18 cellular contexts compared by ENCODE assay signal in genomic region chr2:172193331-172194089, GRCh38.
DNase-seq lines count a peak whose midpoint lies in the region; ATAC-seq, FAIRE-seq and TF ChIP-seq lines count a peak whose summit lies in the region.
"Had no signal": no experiment of that assay in that cellular context is flagged by ENCODE, and none has a peak within 500 bp of the region (broad histone marks: within the 10 kb centered on the region; RNA-seq: fewer than 3 reads in every experiment).

No MANE protein-coding gene starts in this region.

- POLR2A ChIA-PET in K562 (lab: Yijun Ruan, JAX): no interaction called here

- H3K9me3 ChIP-seq in HUES64 (ENCODE audit: insufficient read depth, low read depth, low read length) (peaks cover 21% of the 10 kb centered on the region), K562 (replicated peaks; ENCODE audit: control insufficient read depth, insufficient read depth, low read depth, low read length) (peaks cover 3% of the 10 kb centered on the region; the same call in 1 of the 2 replicates)

- no peaks in the 10 kb centered on the region for H3K79me2 ChIP-seq in K562 (ENCODE audit: control insufficient read depth, insufficient read depth, low read length)

- no TSS peak for BruUV-seq in K562 (replicated peaks; lab: Mats Ljungman, UMichigan)

- in situ Hi-C loops in K562 (cut with MboI): no loop called here

- no peak for TF ChIP-seq POLR2A in K562 (conservative IDR thresholded peaks at IDR 0.05)

- no peak overlapping the region for H3K4me2 ChIP-seq in K562 (ENCODE audit: insufficient read depth, low read length)
- H3K4me2 ChIP-seq: BLaER1, GM23338 had no signal

- H2AFZ ChIP-seq in K562 (ENCODE audit: low read depth, low read length): no peak overlapping the region
- H2AFZ ChIP-seq: GM23338 had no signal

- no peaks in the 10 kb centered on the region for H4K20me1 ChIP-seq in K562 (replicated peaks; ENCODE audit: control insufficient read depth, insufficient read depth, low read length)
- H4K20me1 ChIP-seq: BLaER1 had no signal

- TF ChIP-seq EP300 in K562 (IDR thresholded peaks at IDR 0.05; ENCODE audit: low read length): no peak

- 94% methylated on average over 4 of the region's 6 CpGs for WGBS in HUES64
- 2% methylated on average over 6 of the region's 6 CpGs for WGBS in K562 (ENCODE audit: insufficient coverage, low coverage, missing lambda C conversion rate)

- ATAC-seq in K562 (no peak), GM18909 (IDR thresholded peaks at IDR 0.05; ENCODE audit: poor library complexity, unreplicated experiment) (no peak), HG03108 (IDR thresholded peaks at IDR 0.05; ENCODE audit: unreplicated experiment) (no peak)
- ATAC-seq: GM12878, GM23338 had no signal

- H3K9ac ChIP-seq in HUES64 (ENCODE audit: low read depth, low read length) (no peak overlapping the region), K562 (ENCODE audit: insufficient read depth in 1 of 2, low read depth in 2 of 2, low read length in 2 of 2) (no peak overlapping the region)
- H3K9ac ChIP-seq: BLaER1 had no signal

- TF ChIP-seq RAD21 in K562 (CRISPR knock-in tag; conservative IDR thresholded peaks at IDR 0.05 in 1 of 2, IDR thresholded peaks at IDR 0.05 in 1 of 2): no peak

- H3K27me3 ChIP-seq in HUES64 (ENCODE audit: insufficient read depth, low read length) (no peaks in the 10 kb centered on the region), K562 (ENCODE audit: control insufficient read depth in 2 of 2, insufficient read depth in 2 of 2, low read length in 2 of 2) (no peaks in the 10 kb centered on the region)
- H3K27me3 ChIP-seq: BLaER1 had no signal

- H3K27ac ChIP-seq in HUES64 (ENCODE audit: low read depth, low read length) (no peak overlapping the region), K562 (ENCODE audit: extremely low read depth, low read depth, low read length) (no peak overlapping the region)
- H3K27ac ChIP-seq: BLaER1 had no signal

- TF ChIP-seq CTCF in K562 (IDR thresholded peaks at IDR 0.05 in 2 of 3, conservative IDR thresholded peaks at IDR 0.05 in 1 of 3; ENCODE audit: insufficient read depth in 2 of 3, low read depth in 1 of 3, low read length in 3 of 3): no peak

- H3K36me3 ChIP-seq in HUES64 (ENCODE audit: insufficient read depth, low read length): no peaks in the 10 kb centered on the region
- no peaks in the 10 kb centered on the region for H3K36me3 ChIP-seq in K562 (ENCODE audit: control insufficient read depth, insufficient read depth, low read length)
- H3K36me3 ChIP-seq: BLaER1 had no signal

- DNase-seq in NCI-H748 (lab: John Stamatoyannopoulos, UW; ENCODE audit: unreplicated experiment) (peak; percentile 6), NCI-H748 treated with DMSO at 0.1 percent for 48 hours (lab: John Stamatoyannopoulos, UW) (no peak), K562 (ENCODE audit: extremely low read depth in 1 of 4, low spot score in 3 of 4) (no peak), ecto neural progenitor cell (ENCODE audit: low spot score) (no peak)
- DNase-seq: 8988T; CD4-positive, alpha-beta memory T cell; DMS153; DND-41; EL; HCEC 1CT had no signal

- FAIRE-seq in K562 (lab: Jason Lieb, UNC): no peak
- FAIRE-seq: GM12878, GM19239, H54 had no signal

- 0 out of 2 replicates have a peak overlapping the region, but pooled peaks have one; percentile 5 for H3K4me3 ChIP-seq in HUES64 (ENCODE audit: low read length)
- no peak overlapping the region for H3K4me3 ChIP-seq in K562
- H3K4me3 ChIP-seq: BLaER1, GM12878, GM23338 had no signal

- H3K4me1 ChIP-seq in HUES64 (ENCODE audit: insufficient read depth, low read length) (no peaks in the 10 kb centered on the region), K562 (replicated peaks in 1 of 2; ENCODE audit: control insufficient read depth in 2 of 2, insufficient read depth in 2 of 2, low read length in 2 of 2) (no peaks in the 10 kb centered on the region)

- no peaks in the 10 kb centered on the region for H3K9me1 ChIP-seq in K562 (ENCODE audit: control insufficient read depth, insufficient read depth, low read length)

- CTCF ChIA-PET in K562 (lab: Yijun Ruan, JAX; ENCODE audit: low intra/inter-chr PET ratio): no interaction called here

- intact Hi-C loops in K562 (cut with micrococcal nuclease): no loop called here

TF ChIP-seq in K562, 482 proteins besides CTCF, POLR2A, EP300 and RAD21:
- no peak for TF ChIP-seq MTA2 (IDR thresholded peaks at IDR 0.05; ENCODE audit: low read depth)
- no peak for TF ChIP-seq PCBP1 (IDR thresholded peaks at IDR 0.05; ENCODE audit: low read depth, low read length, poor library complexity, severe bottlenecking)
- TF ChIP-seq CBX5 (IDR thresholded peaks at IDR 0.05; ENCODE audit: borderline replicate concordance, low read depth): peak; percentile 84; the same call in 1 of the 2 replicates
- no peak for TF ChIP-seq RERE (CRISPR knock-in tag; IDR thresholded peaks at IDR 0.05; ENCODE audit: borderline replicate concordance)
- TF ChIP-seq ZNF445 (CRISPR knock-in tag; IDR thresholded peaks at IDR 0.05; ENCODE audit: low read depth): no peak
- TF ChIP-seq TRIM28 (IDR thresholded peaks at IDR 0.05): peak; percentile 76
- peak; percentile 29; the same call in 1 of the 2 replicates for TF ChIP-seq ZNF280B (CRISPR knock-in tag; IDR thresholded peaks at IDR 0.05)
- TF ChIP-seq CBX3 (IDR thresholded peaks at IDR 0.05; ENCODE audit: borderline replicate concordance in 1 of 2, low read length in 2 of 2): peak in 1 of 2 experiments; percentile 68; a peak in 2 of 3 replicates
- peak; percentile 61 for TF ChIP-seq ZNF280A (IDR thresholded peaks at IDR 0.05; ENCODE audit: low read depth, partially characterized antibody)
